In the genomic region with DNA sequence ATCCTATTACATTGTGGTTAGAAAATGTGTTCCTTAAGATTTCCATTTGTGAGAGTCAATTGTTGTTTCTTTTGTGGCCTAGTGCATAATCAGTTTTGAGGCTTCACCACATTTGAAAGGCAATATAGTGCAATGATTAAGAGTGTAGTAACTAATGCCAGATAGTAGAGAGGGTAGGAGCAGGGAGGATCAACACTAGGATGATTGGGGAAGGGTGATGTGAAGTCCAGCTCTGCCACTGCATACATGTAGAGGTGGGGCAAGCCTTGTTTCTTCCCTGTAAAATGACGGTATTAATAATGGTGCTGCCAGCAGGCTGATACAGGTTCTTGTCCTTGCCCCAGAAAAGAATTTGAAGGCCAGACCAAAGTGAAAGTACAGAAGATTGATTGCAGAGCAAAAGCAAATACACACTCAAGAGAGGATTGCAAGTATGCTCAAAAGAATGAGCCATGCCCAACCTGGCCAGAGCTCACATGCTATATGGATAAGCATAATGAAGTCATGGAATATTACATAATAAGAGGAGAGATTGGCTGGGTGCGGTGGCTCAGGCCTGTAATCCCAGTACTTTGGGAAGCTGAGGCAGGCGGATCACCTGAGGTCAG, we compare ENCODE assay signal across 9 cellular contexts. TPM values are rescaled to one million over a fixed set of nuclear protein-coding genes. Genes with fewer than 3 reads are reported as not detected.
DNase-seq lines count a peak whose midpoint lies in the region; ATAC-seq and TF ChIP-seq lines count a peak whose summit lies in the region.
"Had no signal": no experiment of that assay in that cellular context is flagged by ENCODE, and none has a peak within 500 bp of the region (broad histone marks: within the 10 kb centered on the region; RNA-seq: fewer than 3 reads in every experiment).

No MANE protein-coding gene starts in this region.

- WGBS in H9 (ENCODE audit: extremely low coverage, insufficient read length, low lambda C conversion rate) = no CpG with 5 or more reads among the region's 3 CpGs

- H3K56ac ChIP-seq in H9 (ENCODE audit: insufficient read length, low read depth, low read length) = no peak overlapping the region

- no peaks in the 10 kb centered on the region for H3K79me1 ChIP-seq in H9 (ENCODE audit: insufficient read depth, low read depth, low read length, poor library complexity, severe bottlenecking)

- no peak overlapping the region for H4K91ac ChIP-seq in H9 (ENCODE audit: insufficient read length, low read depth, low read length)

- H2AFZ ChIP-seq in H9 (ENCODE audit: low read length) = no peak overlapping the region

- H2BK12ac ChIP-seq in H9 (ENCODE audit: insufficient read length, low read depth, low read length) = no peak overlapping the region

- no peaks in the 10 kb centered on the region for H3K9me3 ChIP-seq in H9 (ENCODE audit: control insufficient read depth, low read depth, low read length)

- no peak overlapping the region for H2BK120ac ChIP-seq in H9 (ENCODE audit: low read depth, low read length, poor library complexity, severe bottlenecking)

- H2BK5ac ChIP-seq in H9 (ENCODE audit: insufficient read length, low read length) = no peak overlapping the region

- CTCF ChIA-PET in activated B cell treated with CpG ODN at 0.5 μM for 24 hours (lab: Charles Lee) = interaction anchor here (0.8 to 0.9 kb wide), 2 partner anchors 75 to 221 kb away, joined by 3 to 4 read pairs; no protein-coding TSS in a partner anchor

- no peak overlapping the region for H3K14ac ChIP-seq in H9 (ENCODE audit: insufficient read depth, low read length)

- H3K4me1 ChIP-seq in H9 (ENCODE audit: insufficient read depth, low read length) = no peaks in the 10 kb centered on the region; the same call in 1 of the 2 replicates

- H3K9ac ChIP-seq in H9 (ENCODE audit: extremely low read depth, insufficient read length, low read length) = no peak overlapping the region

- no peak overlapping the region for H3K4ac ChIP-seq in H9 (ENCODE audit: low read depth, low read length)

- H4K5ac ChIP-seq in H9 (ENCODE audit: insufficient read length, low read depth, low read length) = no peak overlapping the region

- H4K8ac ChIP-seq in H9 (replicated peaks; ENCODE audit: insufficient read length, low read depth, low read length) = peak overlapping the region; percentile 77

- H3K23ac ChIP-seq in H9 (ENCODE audit: insufficient read length, low read depth, low read length) = no peak overlapping the region

- POLR2A ChIA-PET in activated B cell treated with CpG ODN at 0.5 μM for 24 hours (lab: Charles Lee) = interaction anchor here (0.8 to 1.1 kb wide), 2 partner anchors 8 to 11 kb away, joined by 4 to 5 read pairs; no protein-coding TSS in a partner anchor

- no peak overlapping the region for H3K18ac ChIP-seq in H9 (ENCODE audit: insufficient read length, low read depth, low read length)

- H3K79me2 ChIP-seq in H9 (ENCODE audit: insufficient read depth, low read length) = no peaks in the 10 kb centered on the region

- no peak overlapping the region for H3K27ac ChIP-seq in H9 (ENCODE audit: insufficient read length, low read depth, low read length)

- no peak overlapping the region for H3K4me2 ChIP-seq in H9 (ENCODE audit: insufficient read depth, insufficient read length, low read length)

- H3K27me3 ChIP-seq in H9 (ENCODE audit: insufficient read depth, low read length) = no peaks in the 10 kb centered on the region

- H3K27me3 Mint-ChIP-seq in H9 (ENCODE audit: low read depth) (no peaks in the 10 kb centered on the region), activated B cell treated with CpG ODN at 0.5 μM for 24 hours (no peaks in the 10 kb centered on the region), osteocyte (ENCODE audit: unreplicated experiment) (no peaks in the 10 kb centered on the region)

- ATAC-seq in activated B cell treated with CpG ODN at 0.5 μM for 24 hours (ENCODE audit: low read depth) = no peak
- peak; percentile 98 for ATAC-seq in esophagus mucosa
- ATAC-seq in HG02970 (IDR thresholded peaks at IDR 0.05; ENCODE audit: low FRiP score, unreplicated experiment) = no peak

- no peak for DNase-seq in H9
- DNase-seq in activated B cell treated with CpG ODN at 0.5 μM for 24 hours = no peak
- no peak for DNase-seq in osteocyte (ENCODE audit: extremely low spot score, unreplicated experiment)
- DNase-seq in NCI-H1092 (lab: John Stamatoyannopoulos, UW) = no peak
- DNase-seq in NOMO-1 treated with DMSO at 0.1 percent for 48 hours (lab: John Stamatoyannopoulos, UW; ENCODE audit: unreplicated experiment) = no peak
- DNase-seq: foreskin melanocyte, RPMI8226 had no signal

- H3K4me1 Mint-ChIP-seq in H9 (peaks cover 3 to 4% of the 10 kb centered on the region in 2 experiments; a peak in 2 of 4 replicates), activated B cell treated with CpG ODN at 0.5 μM for 24 hours (peaks cover 90% of the 10 kb centered on the region), osteocyte (ENCODE audit: unreplicated experiment) (peaks cover 75% of the 10 kb centered on the region)

- no peak overlapping the region for H3K4me3 Mint-ChIP-seq in H9
- peak overlapping the region; percentile 51 for H3K4me3 Mint-ChIP-seq in activated B cell treated with CpG ODN at 0.5 μM for 24 hours
- H3K4me3 Mint-ChIP-seq in osteocyte (ENCODE audit: unreplicated experiment) = peak overlapping the region; percentile 34

- no peaks in the 10 kb centered on the region for H3K23me2 ChIP-seq in H9 (ENCODE audit: insufficient read length, low read depth, low read length, poor library complexity, severe bottlenecking)

- no peaks in the 10 kb centered on the region for H4K20me1 ChIP-seq in H9 (ENCODE audit: control insufficient read depth, insufficient read depth, insufficient read length)

- H3K27ac Mint-ChIP-seq in H9 = no peak overlapping the region
- peak overlapping the region; percentile 64 for H3K27ac Mint-ChIP-seq in activated B cell treated with CpG ODN at 0.5 μM for 24 hours
- peak overlapping the region; percentile 87 for H3K27ac Mint-ChIP-seq in osteocyte (ENCODE audit: unreplicated experiment)

- peaks cover 1 to 4% (median 1%) of the 10 kb centered on the region in 3 experiments; a peak in 3 of 7 replicates for H3K36me3 Mint-ChIP-seq in H9 (ENCODE audit: insufficient read depth in 1 of 3, low read depth in 3 of 3)
- H3K36me3 Mint-ChIP-seq in activated B cell treated with CpG ODN at 0.5 μM for 24 hours (ENCODE audit: low read depth) = peaks cover 84% of the 10 kb centered on the region
- H3K36me3 Mint-ChIP-seq in osteocyte (ENCODE audit: unreplicated experiment) = peaks cover 41% of the 10 kb centered on the region

- H2BK15ac ChIP-seq in H9 (ENCODE audit: low read depth, low read length) = no peak overlapping the region

- H2AK5ac ChIP-seq in H9 (ENCODE audit: insufficient read length, low read length) = no peak overlapping the region

- H3K9me3 Mint-ChIP-seq in H9 = peaks cover 2 to 3% of the 10 kb centered on the region in 2 experiments; a peak in 2 of 5 replicates
- H3K9me3 Mint-ChIP-seq in activated B cell treated with CpG ODN at 0.5 μM for 24 hours = peaks cover 2% of the 10 kb centered on the region
- H3K9me3 Mint-ChIP-seq in osteocyte (ENCODE audit: unreplicated experiment) = no peaks in the 10 kb centered on the region

- H2BK20ac ChIP-seq in H9 (ENCODE audit: low read depth, low read length, poor library complexity, severe bottlenecking) = peak overlapping the region; percentile 90

- TF ChIP-seq CTCF in H9 (conservative IDR thresholded peaks at IDR 0.05) = no peak
- no peak for TF ChIP-seq CTCF in activated B cell treated with CpG ODN at 0.5 μM for 24 hours (IDR thresholded peaks at IDR 0.05)
- TF ChIP-seq CTCF in osteocyte (IDR thresholded peaks at IDR 0.05) = no peak

- intact Hi-C loops in activated B cell treated with CpG ODN at 0.5 μM for 24 hours (cut with micrococcal nuclease) = loop anchor here (1.0 kb wide), 1 partner anchor 7 kb away; no protein-coding TSS in a partner anchor

- H3T11ph ChIP-seq in H9 (ENCODE audit: low read length) = no peak overlapping the region

RNA-seq across cellular contexts. Expression of gene SP100, which starts 8.0 kb away (rescaled TPM):
- total RNA-seq in H9 (2021) = 0.28 and 0.86 TPM in 2 replicates
- total RNA-seq in activated B cell treated with CpG ODN at 0.5 μM for 24 hours = 369 and 433 TPM in 2 replicates
- total RNA-seq in esophagus mucosa = 38.5 TPM
- total RNA-seq in osteocyte = 120 and 122 TPM in 2 replicates

Comparison
In these comparisons a context has a peak if more than half of its experiments do, and no peak if none do; other contexts are left out.
1. H3K27ac Mint-ChIP-seq: peak in activated B cell treated with CpG ODN at 0.5 μM for 24 hours (single experiment) and osteocyte (single experiment); none in H9 (0 of 3).
2. H3K4me3 Mint-ChIP-seq: peak in activated B cell treated with CpG ODN at 0.5 μM for 24 hours (single experiment) and osteocyte (single experiment); none in H9 (0 of 2).
3. RNA of gene SP100, which starts 8.0 kb away (total RNA-seq): 369 to 433 TPM in activated B cell treated with CpG ODN at 0.5 μM for 24 hours, 120 to 122 TPM in osteocyte and 38.5 TPM in esophagus mucosa (single experiment); 0.28 to 0.86 TPM in H9; every median in the first group is over 10 times any median in the second.